8 cellular contexts compared by ENCODE assay signal in the genomic region with DNA sequence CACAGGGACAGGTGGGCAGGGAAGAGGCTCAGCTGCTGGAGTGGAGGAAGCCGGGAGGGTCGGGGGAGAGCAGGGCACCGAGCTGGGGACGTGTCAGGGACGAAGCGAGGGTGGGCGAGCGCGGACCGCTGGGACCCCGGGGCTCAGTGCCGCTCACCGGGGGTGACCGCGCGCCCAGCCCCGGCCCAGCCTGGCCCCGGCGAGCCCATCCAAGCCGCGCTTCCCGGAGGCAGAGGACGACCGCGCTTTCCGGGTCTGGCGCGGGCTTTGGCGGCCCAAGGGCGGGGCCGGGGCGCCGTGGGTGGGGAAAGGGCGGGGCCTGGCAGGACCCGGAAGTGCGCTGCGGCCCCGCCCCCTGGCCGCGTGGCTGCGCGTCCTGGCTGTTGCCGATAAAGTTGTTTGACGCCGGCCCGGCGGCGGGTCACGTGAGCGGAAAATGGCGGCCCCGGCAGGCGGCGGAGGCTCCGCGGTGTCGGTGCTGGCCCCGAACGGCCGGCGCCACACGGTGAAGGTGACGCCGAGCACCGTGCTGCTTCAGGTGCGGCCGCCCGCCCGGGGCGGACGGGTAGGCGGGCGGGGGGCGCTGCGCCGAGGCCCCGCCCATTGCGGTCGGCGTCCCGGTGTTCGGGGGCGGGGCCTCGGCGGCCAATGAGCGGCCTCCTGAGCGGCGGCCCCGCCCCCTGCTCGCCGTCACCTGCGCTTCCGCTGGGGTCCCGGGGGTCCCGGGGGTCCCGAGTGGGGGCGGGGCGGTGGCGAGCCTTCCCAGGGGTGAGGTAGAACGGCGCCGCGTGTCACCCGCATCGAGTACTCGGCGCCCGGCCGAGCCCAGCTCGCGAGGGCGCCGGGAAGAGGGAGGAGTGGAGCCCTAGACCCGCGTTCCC. TPM values are rescaled to one million over a fixed set of nuclear protein-coding genes. Genes with fewer than 3 reads are reported as not detected.
DNase-seq lines count a peak whose midpoint lies in the region; ATAC-seq and TF ChIP-seq lines count a peak whose summit lies in the region.

A gene with protein sequence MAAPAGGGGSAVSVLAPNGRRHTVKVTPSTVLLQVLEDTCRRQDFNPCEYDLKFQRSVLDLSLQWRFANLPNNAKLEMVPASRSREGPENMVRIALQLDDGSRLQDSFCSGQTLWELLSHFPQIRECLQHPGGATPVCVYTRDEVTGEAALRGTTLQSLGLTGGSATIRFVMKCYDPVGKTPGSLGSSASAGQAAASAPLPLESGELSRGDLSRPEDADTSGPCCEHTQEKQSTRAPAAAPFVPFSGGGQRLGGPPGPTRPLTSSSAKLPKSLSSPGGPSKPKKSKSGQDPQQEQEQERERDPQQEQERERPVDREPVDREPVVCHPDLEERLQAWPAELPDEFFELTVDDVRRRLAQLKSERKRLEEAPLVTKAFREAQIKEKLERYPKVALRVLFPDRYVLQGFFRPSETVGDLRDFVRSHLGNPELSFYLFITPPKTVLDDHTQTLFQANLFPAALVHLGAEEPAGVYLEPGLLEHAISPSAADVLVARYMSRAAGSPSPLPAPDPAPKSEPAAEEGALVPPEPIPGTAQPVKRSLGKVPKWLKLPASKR (plus strand): TSS at position 419 of the 881 bp plus-strand sequence. CDS start 18 bp downstream, at position 437.

- H3K4me3 Mint-ChIP-seq in chondrocyte (ENCODE audit: unreplicated experiment), result peak within 1 kb of the TSS; percentile 87

- H3K27me3 Mint-ChIP-seq in chondrocyte (ENCODE audit: low read depth), result no peaks in the 10 kb centered on the region

- peak within 1 kb of the TSS; percentile 96 for H3K27ac Mint-ChIP-seq in chondrocyte (ENCODE audit: unreplicated experiment)

- H3K36me3 Mint-ChIP-seq in chondrocyte (ENCODE audit: low read depth), result peaks cover 4% of the 10 kb centered on the region

- H3K9me3 Mint-ChIP-seq in chondrocyte (ENCODE audit: low read depth), result no peaks in the 10 kb centered on the region

- H3K4me1 Mint-ChIP-seq in chondrocyte (ENCODE audit: low read depth), result peaks cover 17% of the 10 kb centered on the region

- peak; percentile 83 for ATAC-seq in GM18909 (IDR thresholded peaks at IDR 0.05; ENCODE audit: poor library complexity, unreplicated experiment)
- peak; percentile 66 for ATAC-seq in HG03139 (IDR thresholded peaks at IDR 0.05; ENCODE audit: unreplicated experiment)

- DNase-seq in AG08396 (ENCODE audit: low spot score), result peak; percentile 98
- peak; percentile 76 for DNase-seq in NCI-H446 treated with DMSO at 0.1 percent for 48 hours (lab: John Stamatoyannopoulos, UW)
- DNase-seq in activated CD4-positive, alpha-beta T cell treated with anti-CD3 and anti-CD28 coated beads for 24 hours (ENCODE audit: low read depth in 2 of 2), result peak; percentile 84 to 86
- peak; percentile 95 for DNase-seq in chondrocyte (ENCODE audit: low spot score)
- peak; percentile 92 for DNase-seq in kidney tubule cell (ENCODE audit: low spot score)
- peak; percentile 82 to 86 for DNase-seq in stimulated activated CD4-positive, alpha-beta T cell treated with anti-CD3 and anti-CD28 coated beads, Interleukin-15, amount 100 ng/mL, for 48 hours (ENCODE audit: low read depth in 2 of 2)

- no peak for TF ChIP-seq CTCF in chondrocyte (IDR thresholded peaks at IDR 0.05)

RNA-seq across cellular contexts. Expression of the gene that starts here (rescaled TPM):
- total RNA-seq in chondrocyte, result 30.4 to 36.9 TPM (median 36.1 TPM) in 3 replicates

Comparison
In these comparisons a context has a peak if more than half of its experiments do, and no peak if none do; other contexts are left out.
1. Peak in every context shown above with its lines: DNase-seq and ATAC-seq.